Comparison of ENCODE assay signal across 8 cellular contexts in the genomic region with DNA sequence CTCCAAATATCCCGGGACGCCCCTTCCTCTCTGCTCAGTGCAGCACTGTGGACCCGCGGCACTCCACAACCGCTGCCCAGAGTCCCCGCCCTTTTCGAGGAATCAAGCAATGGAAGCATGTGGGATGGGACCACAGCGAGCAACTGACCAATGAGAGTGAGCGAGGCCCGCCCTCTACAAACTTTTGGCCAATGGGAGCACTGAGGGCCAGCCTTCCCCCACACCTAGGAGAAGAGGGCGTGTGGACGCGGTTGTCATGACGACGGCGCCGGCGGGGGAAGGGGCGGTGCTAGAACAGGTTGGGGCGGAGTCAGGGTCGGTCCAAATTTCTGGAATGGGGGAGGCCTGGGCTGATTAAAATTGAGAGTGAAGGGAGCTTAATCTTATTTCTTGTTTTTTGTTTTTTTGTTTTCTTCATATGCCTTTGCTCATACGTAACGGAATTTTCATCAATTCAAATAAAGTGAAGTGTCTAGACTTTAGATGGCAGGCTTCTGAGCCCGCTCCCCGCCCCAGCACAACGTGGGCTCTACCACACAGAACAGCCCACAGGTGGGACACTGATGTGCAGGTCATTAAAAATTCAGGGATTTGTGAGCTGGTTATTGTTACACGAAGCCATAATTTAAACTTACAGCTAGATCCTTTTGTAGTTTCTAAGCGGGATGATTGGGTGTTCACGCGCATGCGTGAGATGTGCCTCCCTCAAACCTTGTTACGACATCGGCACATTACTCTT. TPM values are rescaled to one million over a fixed set of nuclear protein-coding genes. Genes with fewer than 3 reads are reported as not detected.
A peak's percentile ranks its signal among the peaks of the same experiment; 100 is the strongest.
DNase-seq lines count a peak whose midpoint lies in the region; ATAC-seq and TF ChIP-seq lines count a peak whose summit lies in the region.

DNAAF3 (minus strand) TSS at position 84 of the 739 bp plus-strand sequence. CDS start 200 bp downstream, outside the sequence.

- peak; percentile 80 for ATAC-seq in GM18909 (IDR thresholded peaks at IDR 0.05; ENCODE audit: poor library complexity, unreplicated experiment)
- peak; percentile 60 for ATAC-seq in HG03520 (IDR thresholded peaks at IDR 0.05; ENCODE audit: unreplicated experiment)

- peak within 1 kb of the TSS; percentile 84 for H3K4me3 Mint-ChIP-seq in activated CD4-positive, alpha-beta T cell treated with anti-CD3 and anti-CD28 coated beads, Interleukin-2, amount 10 ng/mL, durations not matched to agents 24 days and 14 days

- H3K9ac ChIP-seq in liver (ENCODE audit: low read depth in 1 of 2, low read length in 2 of 2): no peak within 1 kb of the TSS

- H3K9me3 ChIP-seq in ectodermal cell (ENCODE audit: control insufficient read depth, low read length) (no peaks in the 10 kb centered on the region), liver (ENCODE audit: control insufficient read depth in 4 of 4, low read length in 3 of 4) (no peaks in the 10 kb centered on the region)

- peaks cover 41% of the 10 kb centered on the region for H3K27me3 ChIP-seq in ectodermal cell (ENCODE audit: control insufficient read depth, insufficient read depth, low read length, poor library complexity, severe bottlenecking)
- H3K27me3 ChIP-seq in liver (ENCODE audit: control insufficient read depth in 4 of 4, insufficient read depth in 4 of 4, low read length in 3 of 4): peaks cover under 1 to 12% (median 7%) of the 10 kb centered on the region in 4 donors

- H3K36me3 ChIP-seq in ectodermal cell (ENCODE audit: control insufficient read depth, insufficient read depth, low read length): no peaks in the 10 kb centered on the region
- H3K36me3 ChIP-seq in liver (ENCODE audit: control insufficient read depth in 4 of 4, insufficient read depth in 3 of 4, low read depth in 1 of 4, low read length in 3 of 4): no peaks in the 10 kb centered on the region

- H3K36me3 Mint-ChIP-seq in activated CD4-positive, alpha-beta T cell treated with anti-CD3 and anti-CD28 coated beads, Interleukin-2, amount 10 ng/mL, durations not matched to agents 24 days and 14 days (ENCODE audit: low read depth): no peaks in the 10 kb centered on the region

- peak within 1 kb of the TSS; percentile 65 for H3K4me3 ChIP-seq in AG04449 (ENCODE audit: low read depth, low read length)
- H3K4me3 ChIP-seq in ectodermal cell (ENCODE audit: insufficient read depth, low read depth, low read length): peak within 1 kb of the TSS; percentile 70
- peak within 1 kb of the TSS; percentile 18 to 45 (median 36) for H3K4me3 ChIP-seq in liver (ENCODE audit: low read depth in 1 of 3, low read length in 3 of 3)

- peak within 1 kb of the TSS; percentile 13 for H3K27ac Mint-ChIP-seq in activated CD4-positive, alpha-beta T cell treated with anti-CD3 and anti-CD28 coated beads, Interleukin-2, amount 10 ng/mL, durations not matched to agents 24 days and 14 days

- H3K27ac ChIP-seq in ectodermal cell (ENCODE audit: insufficient read depth, low read depth, low read length, poor library complexity, severe bottlenecking) (peak within 1 kb of the TSS; percentile 73), liver (ENCODE audit: low read depth in 1 of 2, low read length in 2 of 2) (no peak within 1 kb of the TSS)

- intact Hi-C loops in activated CD4-positive, alpha-beta T cell treated with anti-CD3 and anti-CD28 coated beads, Interleukin-2, amount 10 ng/mL, durations not matched to agents 24 days and 14 days (cut with micrococcal nuclease): loop anchor here (1.0 to 2.0 kb wide), 4 partner anchors 13 to 173 kb away; partner anchors contain the start of genes KMT5C and PPP1R12C

- H3K4me1 Mint-ChIP-seq in activated CD4-positive, alpha-beta T cell treated with anti-CD3 and anti-CD28 coated beads, Interleukin-2, amount 10 ng/mL, durations not matched to agents 24 days and 14 days: peaks cover 11% of the 10 kb centered on the region

- TF ChIP-seq CTCF in AG04449 (IDR thresholded peaks at IDR 0.05; ENCODE audit: insufficient read depth, low read length, missing control alignments): no peak
- no peak for TF ChIP-seq CTCF in liver (IDR thresholded peaks at IDR 0.05; ENCODE audit: low read depth, low read length, missing input control)

- H3K27me3 Mint-ChIP-seq in activated CD4-positive, alpha-beta T cell treated with anti-CD3 and anti-CD28 coated beads, Interleukin-2, amount 10 ng/mL, durations not matched to agents 24 days and 14 days: peaks cover 55% of the 10 kb centered on the region

- POLR2A ChIA-PET in AG04449 (lab: Yijun Ruan, JAX): interaction anchor here (0.5 to 1.5 kb wide), 2 partner anchors 220 to 241 kb away, joined by 3 to 4 read pairs; partner anchors contain the start of gene UBE2S

- CTCF ChIA-PET in AG04449 (lab: Yijun Ruan, JAX): interaction anchor here (0.8 to 2.3 kb wide), 12 partner anchors 9 to 337 kb away, joined by 3 to 11 read pairs (median 3); partner anchors contain the start of genes BRSK1 and TNNI3

- TF ChIP-seq RAD21 in liver (IDR thresholded peaks at IDR 0.05): no peak

- H3K4me1 ChIP-seq in ectodermal cell (ENCODE audit: control insufficient read depth, insufficient read depth, low read length): no peaks in the 10 kb centered on the region
- peaks cover 0 to 10% (median 0%) of the 10 kb centered on the region in 4 donors for H3K4me1 ChIP-seq in liver (ENCODE audit: control insufficient read depth in 4 of 4, insufficient read depth in 4 of 4, low read length in 3 of 4)

- H3K9me3 Mint-ChIP-seq in activated CD4-positive, alpha-beta T cell treated with anti-CD3 and anti-CD28 coated beads, Interleukin-2, amount 10 ng/mL, durations not matched to agents 24 days and 14 days: no peaks in the 10 kb centered on the region

- WGBS in ectodermal cell, 2 experiments: 5 to 6% methylated on average over 33 of the region's 33 CpGs
- WGBS in liver: 4% methylated on average over 33 of the region's 33 CpGs

- DNase-seq in AG04449 (ENCODE audit: low read depth, low spot score): peak; percentile 81
- DNase-seq in NCI-H524 treated with DMSO at 0.1 percent for 48 hours (lab: John Stamatoyannopoulos, UW): peak; percentile 85
- peak; percentile 93 for DNase-seq in activated CD4-positive, alpha-beta T cell treated with anti-CD3 and anti-CD28 coated beads, Interleukin-2, amount 10 ng/mL, durations not matched to agents 24 days and 14 days
- peak; percentile 61 to 75 for DNase-seq in stimulated activated CD4-positive, alpha-beta T cell treated with anti-CD3 and anti-CD28 coated beads, Interleukin-2, amount 100 ng/mL, for 48 hours

TF ChIP-seq in liver, 16 proteins besides CTCF, POLR2A, EP300 and RAD21:
- peak in 1 of 2 donors; percentile 13 for TF ChIP-seq GABPA (IDR thresholded peaks at IDR 0.05 in 1 of 2, conservative IDR thresholded peaks at IDR 0.05 in 1 of 2)
- peak in 1 of 2 donors; percentile 35 for TF ChIP-seq EGR1 (IDR thresholded peaks at IDR 0.05; ENCODE audit: low read depth in 2 of 2)
- peak; percentile 84 for TF ChIP-seq SP1 (IDR thresholded peaks at IDR 0.05)
- TF ChIP-seq, protein P1, sequence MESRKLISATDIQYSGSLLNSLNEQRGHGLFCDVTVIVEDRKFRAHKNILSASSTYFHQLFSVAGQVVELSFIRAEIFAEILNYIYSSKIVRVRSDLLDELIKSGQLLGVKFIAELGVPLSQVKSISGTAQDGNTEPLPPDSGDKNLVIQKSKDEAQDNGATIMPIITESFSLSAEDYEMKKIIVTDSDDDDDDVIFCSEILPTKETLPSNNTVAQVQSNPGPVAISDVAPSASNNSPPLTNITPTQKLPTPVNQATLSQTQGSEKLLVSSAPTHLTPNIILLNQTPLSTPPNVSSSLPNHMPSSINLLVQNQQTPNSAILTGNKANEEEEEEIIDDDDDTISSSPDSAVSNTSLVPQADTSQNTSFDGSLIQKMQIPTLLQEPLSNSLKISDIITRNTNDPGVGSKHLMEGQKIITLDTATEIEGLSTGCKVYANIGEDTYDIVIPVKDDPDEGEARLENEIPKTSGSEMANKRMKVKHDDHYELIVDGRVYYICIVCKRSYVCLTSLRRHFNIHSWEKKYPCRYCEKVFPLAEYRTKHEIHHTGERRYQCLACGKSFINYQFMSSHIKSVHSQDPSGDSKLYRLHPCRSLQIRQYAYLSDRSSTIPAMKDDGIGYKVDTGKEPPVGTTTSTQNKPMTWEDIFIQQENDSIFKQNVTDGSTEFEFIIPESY (IDR thresholded peaks at IDR 0.05): no peak

RNA-seq across cellular contexts. Expression of gene DNAAF3, which starts in this region (rescaled TPM):
- not detected in 2 replicates for total RNA-seq in activated CD4-positive, alpha-beta T cell treated with anti-CD3 and anti-CD28 coated beads, Interleukin-2, amount 10 ng/mL, durations not matched to agents 24 days and 14 days
- 11.4 TPM for polyA plus RNA-seq in ectodermal cell (2013, experiment 1 of 4)
- polyA plus RNA-seq in ectodermal cell (2013, experiment 2 of 4): 10.9 TPM
- polyA plus RNA-seq in ectodermal cell (2013, experiment 3 of 4): 10.8 TPM
- polyA plus RNA-seq in ectodermal cell (2013, experiment 4 of 4): 11.1 TPM
- under 1 TPM; 0.23 to 0.50 TPM for total RNA-seq in liver
- under 1 TPM; 0.18 to 0.64 TPM for polyA plus RNA-seq in liver

Comparison
In these comparisons a context has a peak if more than half of its experiments do, and no peak if none do; other contexts are left out.
1. Peak in DNase-seq in activated CD4-positive, alpha-beta T cell treated with anti-CD3 and anti-CD28 coated beads, Interleukin-2, amount 10 ng/mL, durations not matched to agents 24 days and 14 days; RNA of the gene not detected or under 1 TPM.